Comparison of ENCODE assay signal across 28 cellular contexts in the genomic region with DNA sequence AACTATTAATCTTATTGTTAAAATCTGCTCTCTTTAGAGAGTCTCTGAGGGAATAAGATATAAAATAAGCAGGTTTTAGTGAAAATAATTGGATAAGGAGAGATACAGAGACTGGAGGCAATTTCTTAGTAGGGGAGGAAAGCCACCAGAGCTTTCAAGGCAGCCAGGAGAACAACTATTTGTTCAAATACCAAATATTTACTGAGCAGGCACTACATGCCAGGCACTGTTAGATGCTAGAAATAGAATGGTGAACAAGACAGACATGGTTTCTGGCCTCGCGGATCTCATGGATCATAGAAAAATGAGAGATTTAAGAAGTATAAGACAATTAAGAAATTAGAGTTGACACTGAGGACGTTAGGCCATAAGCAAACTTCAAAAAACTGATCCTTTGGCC.
DNase-seq lines count a peak whose midpoint lies in the region; ATAC-seq, FAIRE-seq and TF ChIP-seq lines count a peak whose summit lies in the region.
"Had no signal": no experiment of that assay in that cellular context is flagged by ENCODE, and none has a peak within 500 bp of the region (broad histone marks: within the 10 kb centered on the region; RNA-seq: fewer than 3 reads in every experiment).

No MANE protein-coding gene starts in this region.

- no peaks in the 10 kb centered on the region for H3K27me3 ChIP-seq in left lung
- no peaks in the 10 kb centered on the region for H3K27me3 ChIP-seq in right lobe of liver
- H3K27me3 ChIP-seq: BE2C had no signal

- H3K4me3 ChIP-seq in left lung = no peak overlapping the region
- H3K4me3 ChIP-seq in right lobe of liver = no peak overlapping the region
- H3K4me3 ChIP-seq: BLaER1, GM12878 had no signal

- H3K36me3 ChIP-seq in left lung (no peaks in the 10 kb centered on the region), right lobe of liver (no peaks in the 10 kb centered on the region)
- H3K36me3 ChIP-seq: BE2C, BLaER1 had no signal

- no peak for TF ChIP-seq POLR2A in right lobe of liver (IDR thresholded peaks at IDR 0.05)

- TF ChIP-seq CTCF in left lung (IDR thresholded peaks at IDR 0.05) = no peak
- TF ChIP-seq CTCF in right lobe of liver (IDR thresholded peaks at IDR 0.05) = no peak

- H3K9me3 ChIP-seq in left lung (no peaks in the 10 kb centered on the region), right lobe of liver (no peaks in the 10 kb centered on the region)
- H3K9me3 ChIP-seq: BE2C, BLaER1 had no signal

- ATAC-seq in left lung (peak; percentile 60), right lobe of liver (peak in 3 of 4 donors; percentile 44 to 58 (median 44))
- ATAC-seq: GM12878 had no signal

- no peaks in the 10 kb centered on the region for H3K4me1 ChIP-seq in left lung
- peaks cover 0 to 9% (median 0%) of the 10 kb centered on the region in 4 donors for H3K4me1 ChIP-seq in right lobe of liver
- H3K4me1 ChIP-seq: BE2C, BLaER1 had no signal

- no peak for FAIRE-seq in frontal cortex (lab: Jason Lieb, UNC)
- FAIRE-seq: A204.1, GM12878, GM12892, GM18507, GM19239 had no signal

- DNase-seq in DMS53 (lab: John Stamatoyannopoulos, UW) (peak; percentile 12), DMS53 treated with DMSO at 0.1 percent for 48 hours (lab: John Stamatoyannopoulos, UW; ENCODE audit: unreplicated experiment) (peak; percentile 7), left lung (no peak), right lobe of liver (no peak), frontal cortex (ENCODE audit: low spot score in 2 of 2) (no peak), dermis blood vessel endothelial cell (no peak), NOMO-1 (lab: John Stamatoyannopoulos, UW; ENCODE audit: unreplicated experiment in 2 of 2) (no peak), GM19238 (ENCODE audit: insufficient read length, low spot score) (no peak)
- DNase-seq: 8988T; ACHN; BE2C; C1 segment of cervical spinal cord; CD4-positive, alpha-beta memory T cell; CD4-positive, CD25-positive, alpha-beta regulatory T cell; CD8-positive, alpha-beta memory T cell; COR-L47; DMS 273 treated with DMSO at 0.1 percent for 48 hours; DMS153; DMS79; DND-41; EL; GDM1 had no signal

- H3K27ac ChIP-seq in left lung (no peak overlapping the region), right lobe of liver (no peak overlapping the region)
- H3K27ac ChIP-seq: BLaER1 had no signal

- 38% methylated on average over 3 of the region's 3 CpGs for WGBS in right lobe of liver (ENCODE audit: insufficient coverage, low coverage, low lambda C conversion rate, missing lambda C conversion rate)

- intact Hi-C loops in left lung (cut with DNase I) (no loop called here), right lobe of liver (cut with DNase I) (no loop called here)

Comparison
In these comparisons a context has a peak if more than half of its experiments do, and no peak if none do; other contexts are left out.
1. DNase-seq: peak in DMS53 (single experiment) and DMS53 treated with DMSO at 0.1 percent for 48 hours (single experiment); none in left lung (0 of 2), right lobe of liver (0 of 3), frontal cortex (0 of 2), dermis blood vessel endothelial cell (single experiment), NOMO-1 (0 of 2) and GM19238 (single experiment).